ENCODE assay signal across 1 cellular context in genomic region chr22:20418211-20418788, GRCh38.
TF ChIP-seq lines count a peak whose summit lies in the region.

No MANE protein-coding gene starts in this region.

TF ChIP-seq in GM12878, 131 proteins besides CTCF, POLR2A, EP300 and RAD21 (continued from another document and continues in another):
- TF ChIP-seq ZBTB33 (IDR thresholded peaks at IDR 0.05): peak; percentile 43; the same call in 1 of the 2 replicates
- no peak for TF ChIP-seq NKRF (conservative IDR thresholded peaks at IDR 0.05)
- TF ChIP-seq SMAD1 (IDR thresholded peaks at IDR 0.05; ENCODE audit: low read depth, partially characterized antibody): no peak
- no peak for TF ChIP-seq PBX3 (IDR thresholded peaks at IDR 0.05; ENCODE audit: insufficient replicate concordance, low read depth, low read length)
- TF ChIP-seq EED (IDR thresholded peaks at IDR 0.05; ENCODE audit: low read depth): 0 out of 2 replicates have a peak, but pooled peaks have one; percentile 21
- no peak for TF ChIP-seq ATF7 (IDR thresholded peaks at IDR 0.05; ENCODE audit: low read depth)
- no peak for TF ChIP-seq JUND (IDR thresholded peaks at IDR 0.05; ENCODE audit: low read depth, low read length)
- TF ChIP-seq FOS (IDR thresholded peaks at IDR 0.05; ENCODE audit: borderline replicate concordance, extremely low read depth, insufficient read length): no peak
- TF ChIP-seq YBX1 (IDR thresholded peaks at IDR 0.05): no peak
- TF ChIP-seq POLR2AphosphoS5 (IDR thresholded peaks at IDR 0.05; ENCODE audit: low read length): no peak
- no peak for TF ChIP-seq IRF4 (IDR thresholded peaks at IDR 0.05; ENCODE audit: low read depth, low read length)
- TF ChIP-seq NR2F1 (conservative IDR thresholded peaks at IDR 0.05): no peak
- no peak for TF ChIP-seq ELK1 (IDR thresholded peaks at IDR 0.05; ENCODE audit: low read depth, low read length)
- no peak for TF ChIP-seq NFYA (IDR thresholded peaks at IDR 0.05; ENCODE audit: borderline replicate concordance, low read depth, low read length)
- no peak for TF ChIP-seq CUX1 (IDR thresholded peaks at IDR 0.05; ENCODE audit: insufficient replicate concordance, low read depth, low read length)
- TF ChIP-seq CEBPB (IDR thresholded peaks at IDR 0.05; ENCODE audit: borderline replicate concordance in 1 of 2, low read depth in 2 of 2, low read length in 2 of 2): no peak
- no peak for TF ChIP-seq RELB (IDR thresholded peaks at IDR 0.05; ENCODE audit: low read depth)
- no peak for TF ChIP-seq SMAD5 (IDR thresholded peaks at IDR 0.05; ENCODE audit: low read depth)
- no peak for TF ChIP-seq EZH2 (IDR thresholded peaks at IDR 0.05; ENCODE audit: borderline replicate concordance, control insufficient read depth, low read depth, low read length)
- no peak for TF ChIP-seq GATAD2B (conservative IDR thresholded peaks at IDR 0.05; ENCODE audit: low read depth)
- TF ChIP-seq ZNF207 (IDR thresholded peaks at IDR 0.05; ENCODE audit: borderline replicate concordance): no peak
- no peak for TF ChIP-seq CREM (IDR thresholded peaks at IDR 0.05; ENCODE audit: low read depth)
- TF ChIP-seq BACH1 (IDR thresholded peaks at IDR 0.05; ENCODE audit: borderline replicate concordance): no peak
- peak; percentile 99 for TF ChIP-seq ZNF384 (IDR thresholded peaks at IDR 0.05; ENCODE audit: borderline replicate concordance, low read depth, low read length)
- no peak for TF ChIP-seq SIN3A (IDR thresholded peaks at IDR 0.05; ENCODE audit: low read depth, low read length)
- no peak for TF ChIP-seq ZNF592 (IDR thresholded peaks at IDR 0.05)
- no peak for TF ChIP-seq SPI1 (IDR thresholded peaks at IDR 0.05; ENCODE audit: borderline replicate concordance, insufficient read depth, low read depth, low read length)
- no peak for TF ChIP-seq WRNIP1 (IDR thresholded peaks at IDR 0.05; ENCODE audit: borderline replicate concordance, low read depth, low read length)
- no peak for TF ChIP-seq REST (IDR thresholded peaks at IDR 0.05; ENCODE audit: low read depth, low read length)
- TF ChIP-seq ASH2L (IDR thresholded peaks at IDR 0.05; ENCODE audit: borderline replicate concordance, low read depth): no peak
